ENCODE assay signal across 20 cellular contexts in the genomic region with DNA sequence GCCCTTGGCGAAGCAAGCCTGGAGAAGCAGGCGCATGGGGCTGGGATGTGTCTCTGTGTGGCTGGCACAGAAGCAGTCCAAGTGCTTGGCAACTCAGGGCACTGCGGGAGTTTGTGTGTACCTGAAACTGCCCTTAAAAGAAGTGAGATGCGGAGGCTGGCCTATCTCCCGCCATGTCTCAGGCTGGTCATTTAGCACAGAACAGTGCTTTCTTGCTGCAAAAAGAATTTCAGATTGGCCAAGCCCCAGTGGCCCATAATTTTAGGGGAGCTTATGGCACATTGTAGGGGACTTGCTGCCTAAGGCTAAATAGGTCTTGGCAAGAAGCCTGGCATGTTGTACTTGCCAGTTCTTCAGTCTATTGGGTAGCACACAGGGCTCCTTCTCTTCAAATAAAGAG. TPM values are rescaled to one million over a fixed set of nuclear protein-coding genes. Genes with fewer than 3 reads are reported as not detected.
DNase-seq lines count a peak whose midpoint lies in the region; ATAC-seq, FAIRE-seq and TF ChIP-seq lines count a peak whose summit lies in the region.
"Had no signal": no experiment of that assay in that cellular context is flagged by ENCODE, and none has a peak within 500 bp of the region (broad histone marks: within the 10 kb centered on the region; RNA-seq: fewer than 3 reads in every experiment).

No MANE protein-coding gene starts in this region.

- H3K36me3 Mint-ChIP-seq in naive thymus-derived CD4-positive, alpha-beta T cell = no peaks in the 10 kb centered on the region
- H3K36me3 Mint-ChIP-seq: stimulated activated naive B cell treated with anti-CD40 and anti-IgM and Interleukin-4, amounts not matched to agents 10 μg/mL and 1 μg/mL and 100 μg/mL, for 72 hours had no signal

- no peak overlapping the region for H2BK5ac ChIP-seq in neuronal stem cell (ENCODE audit: low read length)

- no peak overlapping the region for H3K14ac ChIP-seq in neuronal stem cell (ENCODE audit: low read length)

- WGBS in A549 (ENCODE audit: missing lambda C conversion rate) = 98% methylated on average over 5 of the region's 5 CpGs
- WGBS in neuronal stem cell (ENCODE audit: extremely low coverage in 2 of 2, insufficient read length in 2 of 2, insufficient replicate concordance in 1 of 2), 2 donors = no CpG with 5 or more reads among the region's 5 CpGs

- H2AFZ ChIP-seq in neuronal stem cell (ENCODE audit: low read length) = no peak overlapping the region

- no peak for TF ChIP-seq EP300 in A549 (IDR thresholded peaks at IDR 0.05)

- H3K4me1 ChIP-seq in A549 (peaks cover 86% of the 10 kb centered on the region), colonic mucosa (peaks cover 17% of the 10 kb centered on the region), neuronal stem cell (ENCODE audit: control insufficient read depth in 2 of 2, insufficient read depth in 1 of 2, low read depth in 1 of 2, low read length in 2 of 2) (peaks cover 6% of the 10 kb centered on the region in 2 donors)
- peaks cover 6 to 11% of the 10 kb centered on the region in 2 donors for H3K4me1 ChIP-seq in naive thymus-derived CD4-positive, alpha-beta T cell (ENCODE audit: control insufficient read depth in 2 of 2, insufficient read depth in 2 of 2, low read length in 2 of 2)

- H3K9me3 ChIP-seq in A549 (no peaks in the 10 kb centered on the region), colonic mucosa (no peaks in the 10 kb centered on the region), neuronal stem cell (replicated peaks in 1 of 2; ENCODE audit: control insufficient read depth in 2 of 2, insufficient read depth in 1 of 2, low read depth in 1 of 2, low read length in 2 of 2) (no peaks in the 10 kb centered on the region)
- H3K9me3 ChIP-seq in naive thymus-derived CD4-positive, alpha-beta T cell (ENCODE audit: control insufficient read depth in 2 of 3, low read length in 3 of 3) = no peaks in the 10 kb centered on the region

- no peaks in the 10 kb centered on the region for H3K36me3 ChIP-seq in colonic mucosa
- no peaks in the 10 kb centered on the region for H3K36me3 ChIP-seq in neuronal stem cell (replicated peaks in 1 of 2; ENCODE audit: control insufficient read depth in 2 of 2, insufficient read depth in 2 of 2, low read length in 2 of 2)
- H3K36me3 ChIP-seq in naive thymus-derived CD4-positive, alpha-beta T cell (ENCODE audit: control insufficient read depth in 2 of 3, insufficient read depth in 3 of 3, low read length in 3 of 3) = no peaks in the 10 kb centered on the region
- H3K36me3 ChIP-seq: cardiac muscle cell had no signal

- no peaks in the 10 kb centered on the region for H3K9me3 Mint-ChIP-seq in naive thymus-derived CD4-positive, alpha-beta T cell
- H3K9me3 Mint-ChIP-seq: activated T-helper 17 cell treated with anti-CD3 and anti-CD28 coated beads, Interleukin-2, amount 50 U/mL, for 72 hours; H9; stimulated activated naive B cell treated with anti-CD40 and anti-IgM and Interleukin-4, amounts not matched to agents 10 μg/mL and 1 μg/mL and 100 μg/mL, for 72 hours had no signal

- no peaks in the 10 kb centered on the region for H3K27me3 ChIP-seq in colonic mucosa
- no peaks in the 10 kb centered on the region for H3K27me3 ChIP-seq in neuronal stem cell (ENCODE audit: control insufficient read depth in 3 of 3, insufficient read depth in 3 of 3, low read depth in 1 of 3, low read length in 3 of 3)
- H3K27me3 ChIP-seq in naive thymus-derived CD4-positive, alpha-beta T cell (ENCODE audit: control insufficient read depth in 2 of 2, insufficient read depth in 2 of 2, low read length in 2 of 2) = no peaks in the 10 kb centered on the region
- H3K27me3 ChIP-seq: cardiac muscle cell had no signal

- POLR2A ChIA-PET in A549 (lab: Yijun Ruan, JAX) = no interaction called here
- POLR2A ChIA-PET in naive thymus-derived CD4-positive, alpha-beta T cell (lab: Charles Lee) = no interaction called here

- H2BK12ac ChIP-seq in neuronal stem cell (ENCODE audit: low read length) = no peak overlapping the region

- no peak overlapping the region for H2BK15ac ChIP-seq in neuronal stem cell (ENCODE audit: low read length)

- H3K27ac ChIP-seq in A549 (peak overlapping the region; percentile 94 to 99), colonic mucosa (peak overlapping the region; percentile 83), neuronal stem cell (replicated peaks; ENCODE audit: low read length) (no peak overlapping the region)
- no peak overlapping the region for H3K27ac ChIP-seq in naive thymus-derived CD4-positive, alpha-beta T cell (ENCODE audit: low read depth, low read length)
- H3K27ac ChIP-seq: cardiac muscle cell had no signal

- no peak overlapping the region for H3K4me2 ChIP-seq in A549
- H3K4me2 ChIP-seq in neuronal stem cell (ENCODE audit: insufficient read depth, low read length, poor library complexity, severe bottlenecking) = no peak overlapping the region

- peaks cover 7 to 12% (median 10%) of the 10 kb centered on the region in 7 donors for H3K4me1 Mint-ChIP-seq in naive thymus-derived CD4-positive, alpha-beta T cell

- H3K4me3 Mint-ChIP-seq in naive thymus-derived CD4-positive, alpha-beta T cell = no peak overlapping the region
- H3K4me3 Mint-ChIP-seq: activated T-helper 17 cell treated with anti-CD3 and anti-CD28 coated beads, Interleukin-2, amount 50 U/mL, for 72 hours; H9; stimulated activated naive B cell treated with anti-CD40 and anti-IgM and Interleukin-4, amounts not matched to agents 10 μg/mL and 1 μg/mL and 100 μg/mL, for 72 hours had no signal

- H3K4me3 ChIP-seq in A549 (no peak overlapping the region), colonic mucosa (no peak overlapping the region), neuronal stem cell (ENCODE audit: low read length in 2 of 2) (no peak overlapping the region)
- H3K4me3 ChIP-seq in naive thymus-derived CD4-positive, alpha-beta T cell (ENCODE audit: low read length) = no peak overlapping the region
- H3K4me3 ChIP-seq: cardiac muscle cell had no signal

- H3K27me3 Mint-ChIP-seq in naive thymus-derived CD4-positive, alpha-beta T cell = peaks cover 4 to 66% (median 5%) of the 10 kb centered on the region in 5 donors

- no peak for TF ChIP-seq RAD21 in A549 (conservative IDR thresholded peaks at IDR 0.05 in 1 of 2, IDR thresholded peaks at IDR 0.05 in 1 of 2)

- DNase-seq in A549 (ENCODE audit: low read depth in 1 of 2, low spot score in 1 of 2) (no peak), DMS79 (lab: John Stamatoyannopoulos, UW) (peak; percentile 21), colonic mucosa (no peak), neuronal stem cell (ENCODE audit: low spot score) (no peak), RCC 7860 (ENCODE audit: low spot score) (no peak), NCI-H1417 treated with DMSO at 0.1 percent for 48 hours (lab: John Stamatoyannopoulos, UW) (no peak)
- DNase-seq in naive thymus-derived CD4-positive, alpha-beta T cell = no peak
- DNase-seq: activated CD4-positive, CD25-positive, alpha-beta regulatory T cell treated with anti-CD3 and anti-CD28 coated beads, Interleukin-2, amount 50 U/mL, for 72 hours; H9; mammary epithelial cell; MV-4-11; NCI-H526 treated with DMSO at 0.1 percent for 48 hours; stimulated activated naive B cell treated with anti-CD40 and anti-IgM and Interleukin-4, amounts not matched to agents 10 μg/mL and 1 μg/mL and 100 μg/mL, for 72 hours had no signal

- H3K4ac ChIP-seq in neuronal stem cell (ENCODE audit: low read length) = no peak overlapping the region

- H3K79me1 ChIP-seq in neuronal stem cell (ENCODE audit: low read depth, low read length) = no peaks in the 10 kb centered on the region

- no peak for ATAC-seq in A549
- ATAC-seq in naive thymus-derived CD4-positive, alpha-beta T cell = no peak
- no peak for ATAC-seq in HG03095 (IDR thresholded peaks at IDR 0.05; ENCODE audit: unreplicated experiment)
- ATAC-seq: activated T-helper 17 cell treated with anti-CD3 and anti-CD28 coated beads, Interleukin-2, amount 50 U/mL, for 72 hours; esophagus mucosa; stimulated activated naive B cell treated with anti-CD40 and anti-IgM and Interleukin-4, amounts not matched to agents 10 μg/mL and 1 μg/mL and 100 μg/mL, for 72 hours had no signal

- H3K23ac ChIP-seq in neuronal stem cell (ENCODE audit: low read depth, low read length, poor library complexity) = peak overlapping the region; percentile 18

- FAIRE-seq in A549 (lab: Jason Lieb, UNC) = no peak
- FAIRE-seq in RCC 7860 (lab: Jason Lieb, UNC) = no peak

- H4K91ac ChIP-seq in neuronal stem cell (ENCODE audit: low read depth, low read length, poor library complexity) = no peak overlapping the region

- H3K9ac ChIP-seq in colonic mucosa (ENCODE audit: low read depth in 2 of 2, low read length in 2 of 2) (peak overlapping the region; percentile 48 to 79), neuronal stem cell (ENCODE audit: low read depth, low read length, poor library complexity) (no peak overlapping the region)

- no peak overlapping the region for H2BK120ac ChIP-seq in neuronal stem cell (ENCODE audit: low read depth, low read length)

- H2AK5ac ChIP-seq in neuronal stem cell (ENCODE audit: low read depth, low read length) = peak overlapping the region; percentile 14

- CTCF ChIA-PET in A549 (lab: Yijun Ruan, JAX) = interaction anchor here (1.5 to 8.2 kb wide), 2 partner anchors 17 to 252 kb away, joined by 3 to 68 read pairs; no protein-coding TSS in a partner anchor
- CTCF ChIA-PET in naive thymus-derived CD4-positive, alpha-beta T cell (lab: Charles Lee) = no interaction called here

- H4K8ac ChIP-seq in neuronal stem cell (ENCODE audit: low read depth, low read length) = no peak overlapping the region

- TF ChIP-seq POLR2A in A549 (IDR thresholded peaks at IDR 0.05; ENCODE audit: low read length) = no peak

- TF ChIP-seq CTCF in A549 (IDR thresholded peaks at IDR 0.05) = no peak
- TF ChIP-seq CTCF in colonic mucosa (IDR thresholded peaks at IDR 0.05) = no peak

- H3K18ac ChIP-seq in neuronal stem cell (ENCODE audit: low read length) = peak overlapping the region; percentile 66

- no peak overlapping the region for H3K27ac Mint-ChIP-seq in naive thymus-derived CD4-positive, alpha-beta T cell
- H3K27ac Mint-ChIP-seq: activated T-helper 17 cell treated with anti-CD3 and anti-CD28 coated beads, Interleukin-2, amount 50 U/mL, for 72 hours; stimulated activated naive B cell treated with anti-CD40 and anti-IgM and Interleukin-4, amounts not matched to agents 10 μg/mL and 1 μg/mL and 100 μg/mL, for 72 hours had no signal

- intact Hi-C loops in colonic mucosa (cut with DNase I) = no loop called here
- intact Hi-C loops in naive thymus-derived CD4-positive, alpha-beta T cell (cut with micrococcal nuclease) = no loop called here

TF ChIP-seq in A549, 52 proteins besides CTCF, POLR2A, EP300 and RAD21:
- no peak for TF ChIP-seq PHF8 (IDR thresholded peaks at IDR 0.05; ENCODE audit: borderline replicate concordance, low read depth)
TF ChIP-seq in A549: peak in this region for 0.

RNA-seq across cellular contexts. Expression of a gene that starts 16.4 kb away (rescaled TPM):
- polyA plus RNA-seq in A549 (2011; rRNA removed) (4.9 and 5.4 TPM in 2 replicates), A549 (2017; fragmentation: RNase III; extraction: RNeasy Plus Mini Kit Qiagen cat#74134 plus additional on column Dnase treatment) (6.0 to 7.8 TPM (median 7.0 TPM) in 3 replicates)
- polyA plus RNA-seq in A549 (2012; cell fraction: cytosol; rRNA removed) = 0.96 and 1.3 TPM in 2 replicates
- polyA plus RNA-seq in A549 (2012; cell fraction: nucleus; rRNA removed) = 1.0 TPM in 2 replicates
- 19.9 and 22.1 TPM in 2 replicates for polyA minus RNA-seq in A549 (2011; rRNA and poly(A)+ RNA removed)
- total RNA-seq in colonic mucosa = 100 to 1,000 TPM; 289 to 316 TPM
- polyA plus RNA-seq in neuronal stem cell (2013, experiment 1 of 2) = 0.07 TPM
- polyA plus RNA-seq in neuronal stem cell (2013, experiment 2 of 2) = 0.01 TPM
- under 1 TPM in 1 of 5 experiments, not detected in 4; 0.20 TPM for total RNA-seq in naive thymus-derived CD4-positive, alpha-beta T cell
- not detected for polyA plus RNA-seq in naive thymus-derived CD4-positive, alpha-beta T cell
- total RNA-seq: cardiac muscle cell; glomerular endothelial cell; H9; OCI-LY7; T-helper 2 cell treated with Interferon-gamma antibody and Interleukin-4, amounts not matched to agents 100 ng/mL and 5 ng/mL, for 36 hours had no signal
- polyA plus RNA-seq: cardiac muscle cell had no signal

Comparison
In these comparisons a context has a peak if more than half of its experiments do, and no peak if none do; other contexts are left out.
1. H3K27ac ChIP-seq: peak in A549 (2 of 2) and colonic mucosa (single experiment); none in neuronal stem cell (single experiment) and naive thymus-derived CD4-positive, alpha-beta T cell (single experiment).
2. RNA of a gene that starts 16.4 kb away (total RNA-seq): 289 to 316 TPM in colonic mucosa; 0.20 TPM in naive thymus-derived CD4-positive, alpha-beta T cell; every median in the first group is over 100 times any median in the second.